11 cellular contexts compared by ENCODE assay signal in genomic region chr16:21153124-21153729, GRCh38. TPM values are rescaled to one million over a fixed set of nuclear protein-coding genes. Genes with fewer than 3 reads are reported as not detected.
"Had no signal": no experiment of that assay in that cellular context is flagged by ENCODE, and none has a peak within 500 bp of the region (broad histone marks: within the 10 kb centered on the region; RNA-seq: fewer than 3 reads in every experiment).

No MANE protein-coding gene starts in this region.

RNA-seq across cellular contexts. Expression of gene DNAH3, which starts 2.6 kb away (rescaled TPM):
- total RNA-seq: activated CD4-positive, alpha-beta T cell treated with anti-CD3 and anti-CD28 coated beads for 36 hours; activated CD4-positive, alpha-beta T cell treated with anti-CD3 and anti-CD28 coated beads, Interleukin-2, amount 10 ng/mL, durations not matched to agents 7 days and 5 days; activated CD8-positive, alpha-beta T cell treated with anti-CD3 and anti-CD28 coated beads, Interleukin-2, amount 10 ng/mL, durations not matched to agents 7 days and 5 days; activated naive CD8-positive, alpha-beta T cell treated with anti-CD3 and anti-CD28 coated beads, Interleukin-2, amount 10 ng/mL, durations not matched to agents 7 days and 5 days; chondrocyte had no signal
- polyA plus RNA-seq: adipose tissue, cardiac muscle cell had no signal

RNA-seq across cellular contexts. Expression of gene ZP2, which starts 58.1 kb away (rescaled TPM):
- total RNA-seq: activated CD4-positive, alpha-beta T cell treated with anti-CD3 and anti-CD28 coated beads for 36 hours; activated CD4-positive, alpha-beta T cell treated with anti-CD3 and anti-CD28 coated beads, Interleukin-2, amount 10 ng/mL, durations not matched to agents 7 days and 5 days; activated CD8-positive, alpha-beta memory T cell treated with anti-CD3 and anti-CD28 coated beads, Interleukin-2, amount 10 ng/mL, durations not matched to agents 7 days and 5 days; activated CD8-positive, alpha-beta T cell treated with anti-CD3 and anti-CD28 coated beads, Interleukin-2, amount 10 ng/mL, durations not matched to agents 7 days and 5 days; activated naive CD8-positive, alpha-beta T cell treated with anti-CD3 and anti-CD28 coated beads, Interleukin-2, amount 10 ng/mL, durations not matched to agents 7 days and 5 days; activated T-helper 2 cell treated with anti-CD3 and anti-CD28 coated beads, Interferon-gamma antibody, Interleukin-2, Interleukin-4, amounts not matched to agents 10 μg/mL and 5 μg/mL and 100 μg/mL, durations not matched to agents 14 hours and 24 hours and 36 hours; ascending aorta; bronchial epithelial cell; cardiac muscle cell; chondrocyte had no signal
- polyA plus RNA-seq: adipose tissue, cardiac muscle cell had no signal
